ENCODE assay signal across 2 cellular contexts in genomic region chr2:218271865-218272530, GRCh38.
TF ChIP-seq lines count a peak whose summit lies in the region.

No MANE protein-coding gene starts in this region.

TF ChIP-seq in SK-N-SH, 30 proteins besides CTCF, POLR2A, EP300 and RAD21 (continued from another document):
- no peak for TF ChIP-seq MEF2A (IDR thresholded peaks at IDR 0.05; ENCODE audit: borderline replicate concordance, low read depth)
- no peak for TF ChIP-seq RXRA (IDR thresholded peaks at IDR 0.05; ENCODE audit: borderline replicate concordance, low read depth)
- no peak for TF ChIP-seq FOSL2 (IDR thresholded peaks at IDR 0.05; ENCODE audit: borderline replicate concordance, low read depth)
- TF ChIP-seq FOXM1 (IDR thresholded peaks at IDR 0.05; ENCODE audit: low read depth), result no peak
- no peak for TF ChIP-seq REST (IDR thresholded peaks at IDR 0.05; ENCODE audit: low read depth, low read length)
- TF ChIP-seq GATA2 (CRISPR knock-in tag; IDR thresholded peaks at IDR 0.05), result no peak
- no peak for TF ChIP-seq SMC3 (IDR thresholded peaks at IDR 0.05; ENCODE audit: low read depth, low read length)
- no peak for TF ChIP-seq POLR2AphosphoS5 (IDR thresholded peaks at IDR 0.05; ENCODE audit: low read depth, low read length)
- no peak for TF ChIP-seq IRF3 (IDR thresholded peaks at IDR 0.05; ENCODE audit: low read depth, low read length)
- no peak for TF ChIP-seq USF1 (IDR thresholded peaks at IDR 0.05; ENCODE audit: borderline replicate concordance, low read depth)
- no peak for TF ChIP-seq MXI1 (IDR thresholded peaks at IDR 0.05; ENCODE audit: low read depth, low read length)
- no peak for TF ChIP-seq CHD2 (IDR thresholded peaks at IDR 0.05; ENCODE audit: low read length, partially characterized antibody)
- TF ChIP-seq SIN3A (IDR thresholded peaks at IDR 0.05; ENCODE audit: borderline replicate concordance, low read depth, low read length), result no peak
- no peak for TF ChIP-seq YY1 (IDR thresholded peaks at IDR 0.05; ENCODE audit: low read depth)
- TF ChIP-seq TEAD4 (IDR thresholded peaks at IDR 0.05; ENCODE audit: borderline replicate concordance, insufficient read depth), result no peak
- no peak for TF ChIP-seq NFIC (IDR thresholded peaks at IDR 0.05; ENCODE audit: borderline replicate concordance)
- no peak for TF ChIP-seq ELF1 (IDR thresholded peaks at IDR 0.05)
- TF ChIP-seq GABPA (IDR thresholded peaks at IDR 0.05; ENCODE audit: low read depth), result no peak
- no peak for TF ChIP-seq TCF12 (IDR thresholded peaks at IDR 0.05)

TF ChIP-seq in SK-N-SH treated with all-trans-retinoic acid at 6 μM for 48 hours, 23 proteins besides CTCF, POLR2A, EP300 and RAD21 (continued from another document):
- TF ChIP-seq ZNF70 (CRISPR knock-in tag; IDR thresholded peaks at IDR 0.05), result no peak
- TF ChIP-seq ZC3H10 (CRISPR knock-in tag; IDR thresholded peaks at IDR 0.05), result no peak
- no peak for TF ChIP-seq OSR1 (CRISPR knock-in tag; IDR thresholded peaks at IDR 0.05)
- no peak for TF ChIP-seq TOX (CRISPR knock-in tag; IDR thresholded peaks at IDR 0.05; ENCODE audit: borderline replicate concordance)
- no peak for TF ChIP-seq ESRRG (CRISPR knock-in tag; IDR thresholded peaks at IDR 0.05)
- no peak for TF ChIP-seq BACH2 (CRISPR knock-in tag; IDR thresholded peaks at IDR 0.05; ENCODE audit: borderline replicate concordance)
- TF ChIP-seq CSRNP3 (CRISPR knock-in tag; IDR thresholded peaks at IDR 0.05), result no peak
- TF ChIP-seq CREB5 (CRISPR knock-in tag; IDR thresholded peaks at IDR 0.05; ENCODE audit: low read depth), result no peak
- no peak for TF ChIP-seq TCF4 (CRISPR knock-in tag; IDR thresholded peaks at IDR 0.05; ENCODE audit: borderline replicate concordance)
- TF ChIP-seq ZNF565 (CRISPR knock-in tag; conservative IDR thresholded peaks at IDR 0.05; ENCODE audit: low read depth), result no peak
- TF ChIP-seq ARNTL (CRISPR knock-in tag; IDR thresholded peaks at IDR 0.05; ENCODE audit: borderline replicate concordance, low read depth), result no peak
- no peak for TF ChIP-seq ISL1 (CRISPR knock-in tag; IDR thresholded peaks at IDR 0.05)
- no peak for TF ChIP-seq ZNF8 (CRISPR knock-in tag; IDR thresholded peaks at IDR 0.05)
- no peak for TF ChIP-seq ZFP3 (CRISPR knock-in tag; IDR thresholded peaks at IDR 0.05)
- TF ChIP-seq GLIS3 (CRISPR knock-in tag; IDR thresholded peaks at IDR 0.05), result no peak
TF ChIP-seq in SK-N-SH treated with all-trans-retinoic acid at 6 μM for 48 hours: peak in this region for 0.
